Comparison of ENCODE assay signal across 16 cellular contexts in genomic region chr21:15825699-15826098, GRCh38.
A peak's percentile ranks its signal among the peaks of the same experiment; 100 is the strongest.
DNase-seq lines count a peak whose midpoint lies in the region; ATAC-seq and TF ChIP-seq lines count a peak whose summit lies in the region.
"Had no signal": no experiment of that assay in that cellular context is flagged by ENCODE, and none has a peak within 500 bp of the region (broad histone marks: within the 10 kb centered on the region; RNA-seq: fewer than 3 reads in every experiment).

No MANE protein-coding gene starts in this region.

- H3K27ac ChIP-seq in heart left ventricle (peak overlapping the region in 9 of 12 donors; percentile 29 to 82 (median 73)), epithelial cell of prostate (peak overlapping the region; percentile 10), skeletal muscle tissue (ENCODE audit: low read depth, low read length) (peak overlapping the region; percentile 95)
- no peak overlapping the region for H3K27ac ChIP-seq in CD4-positive, alpha-beta memory T cell (ENCODE audit: low read depth, low read length)
- H3K27ac ChIP-seq: GM23248, RWPE1 had no signal

- no peak overlapping the region for H3K27ac Mint-ChIP-seq in activated naive CD4-positive, alpha-beta T cell treated with anti-CD3 and anti-CD28 coated beads, Interleukin-2, amount 50 U/mL, for 72 hours
- H3K27ac Mint-ChIP-seq in CD4-positive, alpha-beta memory T cell, result peak overlapping the region in 1 of 7 donors; percentile 4

- intact Hi-C loops in heart left ventricle (cut with DNase I), result loop anchor here in 6 of 10 donors (2.0 to 10.0 kb wide), 4 partner anchors 59 to 211 kb away; no protein-coding TSS in a partner anchor
- intact Hi-C loops in Right ventricle myocardium inferior (cut with DNase I), result loop anchor here (1.0 kb wide), 1 partner anchor 96 kb away; the partner anchor contains the start of gene USP25
- intact Hi-C loops in CD4-positive, alpha-beta memory T cell (cut with micrococcal nuclease), result loop anchor here (1.0 to 10.0 kb wide), 7 partner anchors 92 to 1571 kb away; partner anchors contain the start of genes HSPA13 and NRIP1

- POLR2A ChIA-PET in CD4-positive, alpha-beta memory T cell (lab: Charles Lee; ENCODE audit: partially characterized antibody), result no interaction called here

- 48 to 59% (median 58%) methylated on average over 2 of the region's 2 CpGs for WGBS in heart left ventricle, 4 donors

- H3K4me1 Mint-ChIP-seq in CD4-positive, alpha-beta memory T cell, result peaks cover 25 to 37% (median 32%) of the 10 kb centered on the region in 4 donors

- TF ChIP-seq CTCF in heart left ventricle (IDR thresholded peaks at IDR 0.05), result no peak

- H3K36me3 ChIP-seq in heart left ventricle (peaks cover 0 to 40% (median 24%) of the 10 kb centered on the region in 9 donors), skeletal muscle tissue (ENCODE audit: control insufficient read depth in 3 of 3, insufficient read depth in 3 of 3, low read length in 3 of 3) (peaks cover 0 to 2% (median 0%) of the 10 kb centered on the region in 3 donors)
- peaks cover 15% of the 10 kb centered on the region for H3K36me3 ChIP-seq in CD4-positive, alpha-beta memory T cell (ENCODE audit: insufficient read depth, low read length)

- ATAC-seq in heart left ventricle, result no peak
- ATAC-seq in Right ventricle myocardium inferior, result no peak
- ATAC-seq in activated naive CD4-positive, alpha-beta T cell treated with anti-CD3 and anti-CD28 coated beads, Interleukin-2, amount 50 U/mL, for 72 hours, result no peak
- ATAC-seq in HG02970 (IDR thresholded peaks at IDR 0.05; ENCODE audit: low FRiP score, unreplicated experiment), result no peak

- no peaks in the 10 kb centered on the region for H3K36me3 Mint-ChIP-seq in activated naive CD4-positive, alpha-beta T cell treated with anti-CD3 and anti-CD28 coated beads, Interleukin-2, amount 50 U/mL, for 72 hours
- H3K36me3 Mint-ChIP-seq in CD4-positive, alpha-beta memory T cell, result peaks cover 29 to 40% of the 10 kb centered on the region in 2 donors

- H3K27me3 Mint-ChIP-seq in CD4-positive, alpha-beta memory T cell, result no peaks in the 10 kb centered on the region
- H3K27me3 Mint-ChIP-seq: IgD-negative memory B cell had no signal

- H3K4me1 ChIP-seq in heart left ventricle (peaks cover 0 to 28% (median 10%) of the 10 kb centered on the region in 12 donors), skeletal muscle tissue (ENCODE audit: control insufficient read depth in 3 of 3, insufficient read depth in 3 of 3, low read length in 3 of 3) (peaks cover 4 to 12% (median 6%) of the 10 kb centered on the region in 3 donors)
- H3K4me1 ChIP-seq in CD4-positive, alpha-beta memory T cell (ENCODE audit: insufficient read depth, low read length), result peaks cover 32% of the 10 kb centered on the region
- H3K4me1 ChIP-seq: HAP-1 had no signal

- TF ChIP-seq POLR2A in heart left ventricle (IDR thresholded peaks at IDR 0.05), result no peak

- H3K9ac ChIP-seq in skeletal muscle tissue (ENCODE audit: low read depth in 1 of 3, low read length in 3 of 3), result peak overlapping the region in 2 of 3 donors; percentile 15 to 78
- H3K9ac ChIP-seq: GM23248 had no signal

- H3K4me3 Mint-ChIP-seq in CD4-positive, alpha-beta memory T cell, result no peak overlapping the region
- H3K4me3 Mint-ChIP-seq: IgD-negative memory B cell had no signal

- H3K27me3 ChIP-seq in heart left ventricle (no peaks in the 10 kb centered on the region), skeletal muscle tissue (ENCODE audit: control insufficient read depth in 3 of 3, insufficient read depth in 3 of 3, low read length in 3 of 3) (no peaks in the 10 kb centered on the region)
- H3K27me3 ChIP-seq in CD4-positive, alpha-beta memory T cell (ENCODE audit: insufficient read depth, low read length), result no peaks in the 10 kb centered on the region

- in situ Hi-C loops in G401 (cut with HindIII; ENCODE audit: low sequenced_read_pairs), result no loop called here

- CTCF ChIA-PET in CD4-positive, alpha-beta memory T cell (lab: Charles Lee; ENCODE audit: partially characterized antibody), result interaction anchor here (0.8 to 1.5 kb wide), 6 partner anchors 33 to 343 kb away, joined by 3 to 5 read pairs (median 4); no protein-coding TSS in a partner anchor

- H3K4me3 ChIP-seq in heart left ventricle (no peak overlapping the region), skeletal muscle tissue (ENCODE audit: low read length in 3 of 3) (peak overlapping the region; percentile 1 to 32 (median 7))
- H3K4me3 ChIP-seq in CD4-positive, alpha-beta memory T cell (ENCODE audit: low read length in 2 of 2), result no peak overlapping the region
- H3K4me3 ChIP-seq: GM23248, HAP-1 had no signal

- no peaks in the 10 kb centered on the region for H3K9me3 Mint-ChIP-seq in activated naive CD4-positive, alpha-beta T cell treated with anti-CD3 and anti-CD28 coated beads, Interleukin-2, amount 50 U/mL, for 72 hours
- no peaks in the 10 kb centered on the region for H3K9me3 Mint-ChIP-seq in CD4-positive, alpha-beta memory T cell
- H3K9me3 Mint-ChIP-seq: IgD-negative memory B cell had no signal

- DNase-seq in heart left ventricle, result no peak
- DNase-seq in Right ventricle myocardium inferior (ENCODE audit: missing footprints), result no peak
- DNase-seq in G401 (ENCODE audit: low spot score), result peak; percentile 50
- DNase-seq in epithelial cell of prostate (ENCODE audit: low read depth, low spot score), result no peak
- DNase-seq in activated naive CD4-positive, alpha-beta T cell treated with anti-CD3 and anti-CD28 coated beads, Interleukin-2, amount 50 U/mL, for 72 hours (ENCODE audit: low spot score in 2 of 2), result no peak
- no peak for DNase-seq in CD4-positive, alpha-beta memory T cell
- DNase-seq: NCI-H1092, NCI-H146, NCI-H2081, NCI-H774 had no signal

- no peaks in the 10 kb centered on the region for H3K9me3 ChIP-seq in heart left ventricle
- no peaks in the 10 kb centered on the region for H3K9me3 ChIP-seq in skeletal muscle tissue (ENCODE audit: control insufficient read depth in 3 of 3, low read length in 3 of 3)
- no peaks in the 10 kb centered on the region for H3K9me3 ChIP-seq in CD4-positive, alpha-beta memory T cell (ENCODE audit: control insufficient read depth in 1 of 2, low read length in 2 of 2)
- H3K9me3 ChIP-seq: HAP-1 had no signal

Comparison
In these comparisons a context has a peak if more than half of its experiments do, and no peak if none do; other contexts are left out.
1. H3K4me3 ChIP-seq: peak in skeletal muscle tissue (3 of 3); none in heart left ventricle (0 of 12) and CD4-positive, alpha-beta memory T cell (0 of 2).